ENCODE assay signal across 9 cellular contexts in the genomic region with DNA sequence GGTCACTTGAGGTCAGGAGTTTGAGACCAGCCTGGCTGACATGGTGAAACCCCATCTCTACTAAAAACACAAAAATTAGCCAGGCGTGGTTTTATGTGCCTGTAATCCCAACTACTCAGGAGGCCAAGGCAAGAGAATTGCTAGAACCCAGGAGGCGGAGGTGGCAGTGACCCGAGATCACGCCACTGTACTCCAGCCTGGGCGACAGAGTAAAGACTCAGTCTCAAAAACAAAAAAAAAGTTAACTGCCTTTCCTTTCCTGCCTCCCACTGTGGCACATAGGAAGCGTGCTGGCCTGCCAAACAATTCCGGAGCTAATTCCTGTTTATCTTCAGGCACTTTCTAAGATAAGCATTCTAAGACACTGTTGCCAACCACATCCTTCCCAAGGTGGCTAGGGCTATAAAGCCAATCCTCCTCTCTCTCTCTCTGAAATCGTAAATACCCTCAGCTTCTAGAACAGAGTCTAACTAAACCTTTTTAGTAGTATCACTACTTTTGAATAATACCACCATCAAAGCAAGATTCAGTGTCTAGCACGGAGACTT. TPM values are rescaled to one million over a fixed set of nuclear protein-coding genes. Genes with fewer than 3 reads are reported as not detected.
DNase-seq lines count a peak whose midpoint lies in the region; ATAC-seq and TF ChIP-seq lines count a peak whose summit lies in the region.
"Had no signal": no experiment of that assay in that cellular context is flagged by ENCODE, and none has a peak within 500 bp of the region (broad histone marks: within the 10 kb centered on the region; RNA-seq: fewer than 3 reads in every experiment).

No MANE protein-coding gene starts in this region.

- H3K27me3 ChIP-seq in CD4-positive, CD25-positive, alpha-beta regulatory T cell (ENCODE audit: control insufficient read depth, insufficient read depth, low read length), result no peaks in the 10 kb centered on the region
- no peaks in the 10 kb centered on the region for H3K27me3 ChIP-seq in adrenal gland
- H3K27me3 ChIP-seq in neural progenitor cell, result no peaks in the 10 kb centered on the region

- H3K36me3 ChIP-seq in CD4-positive, CD25-positive, alpha-beta regulatory T cell (ENCODE audit: control insufficient read depth, insufficient read depth, low read length), result peaks cover 56% of the 10 kb centered on the region
- peaks cover 0 to 34% of the 10 kb centered on the region in 2 donors for H3K36me3 ChIP-seq in adrenal gland (replicated peaks in 1 of 2)
- H3K36me3 ChIP-seq in neural progenitor cell, result no peaks in the 10 kb centered on the region

- 59 to 71% (median 67%) methylated on average over 9 of the region's 9 CpGs for WGBS in adrenal gland, 4 donors

- H3K4me3 ChIP-seq in CD4-positive, CD25-positive, alpha-beta regulatory T cell (ENCODE audit: low read depth, low read length), result no peak overlapping the region
- H3K4me3 ChIP-seq in adrenal gland (no peak overlapping the region), neural progenitor cell (no peak overlapping the region)

- no peak overlapping the region for H3K4me2 ChIP-seq in neural progenitor cell

- H3K27me3 Mint-ChIP-seq in CD4-positive, CD25-positive, alpha-beta regulatory T cell, result no peaks in the 10 kb centered on the region
- no peaks in the 10 kb centered on the region for H3K27me3 Mint-ChIP-seq in IgD-negative memory B cell
- peaks cover 2% of the 10 kb centered on the region for H3K27me3 Mint-ChIP-seq in neural progenitor cell (ENCODE audit: insufficient read depth, low read depth)

- H3K4me1 Mint-ChIP-seq in CD4-positive, CD25-positive, alpha-beta regulatory T cell, result peaks cover 16 to 48% (median 31%) of the 10 kb centered on the region in 4 donors
- peaks cover 5 to 8% (median 6%) of the 10 kb centered on the region in 3 donors for H3K4me1 Mint-ChIP-seq in IgD-negative memory B cell
- H3K4me1 Mint-ChIP-seq in neural progenitor cell, result no peaks in the 10 kb centered on the region

- no peak for TF ChIP-seq CTCF in adrenal gland (IDR thresholded peaks at IDR 0.05)
- TF ChIP-seq CTCF in neural progenitor cell (IDR thresholded peaks at IDR 0.05), result no peak

- H3K9me3 ChIP-seq in CD4-positive, CD25-positive, alpha-beta regulatory T cell (ENCODE audit: control insufficient read depth in 2 of 2, low read length in 2 of 2), result no peaks in the 10 kb centered on the region
- no peaks in the 10 kb centered on the region for H3K9me3 ChIP-seq in adrenal gland (replicated peaks in 1 of 3)
- H3K9me3 ChIP-seq in neural progenitor cell (ENCODE audit: low read depth), result no peaks in the 10 kb centered on the region

- peak overlapping the region; percentile 84 to 90 (median 85) for H3K27ac Mint-ChIP-seq in CD4-positive, CD25-positive, alpha-beta regulatory T cell
- peak overlapping the region in 2 of 3 donors; percentile 63 to 76 for H3K27ac Mint-ChIP-seq in IgD-negative memory B cell
- no peak overlapping the region for H3K27ac Mint-ChIP-seq in neural progenitor cell

- no peaks in the 10 kb centered on the region for H3K9me3 Mint-ChIP-seq in CD4-positive, CD25-positive, alpha-beta regulatory T cell
- H3K9me3 Mint-ChIP-seq in IgD-negative memory B cell, result no peaks in the 10 kb centered on the region
- H3K9me3 Mint-ChIP-seq in neural progenitor cell, result no peaks in the 10 kb centered on the region

- TF ChIP-seq POLR2A in adrenal gland (IDR thresholded peaks at IDR 0.05), result no peak

- no peak overlapping the region for H3K27ac ChIP-seq in CD4-positive, CD25-positive, alpha-beta regulatory T cell (ENCODE audit: insufficient read depth, low read length, poor library complexity, severe bottlenecking)
- peak overlapping the region in 4 of 5 donors; percentile 10 to 62 (median 56) for H3K27ac ChIP-seq in adrenal gland
- H3K27ac ChIP-seq in neural progenitor cell, result no peak overlapping the region

- intact Hi-C loops in adrenal gland (cut with DNase I), result no loop called here
- intact Hi-C loops in posterior cingulate gyrus (cut with DNase I), result no loop called here

- H2AFZ ChIP-seq in neural progenitor cell (replicated peaks), result no peak overlapping the region

- no peak overlapping the region for H3K9ac ChIP-seq in neural progenitor cell

- H4K20me1 ChIP-seq in neural progenitor cell (ENCODE audit: low read depth), result no peaks in the 10 kb centered on the region

- H3K36me3 Mint-ChIP-seq in CD4-positive, CD25-positive, alpha-beta regulatory T cell, result peaks cover 41% of the 10 kb centered on the region
- peaks cover 4% of the 10 kb centered on the region for H3K36me3 Mint-ChIP-seq in IgD-negative memory B cell
- H3K36me3 Mint-ChIP-seq in neural progenitor cell, result peaks cover 15% of the 10 kb centered on the region

- ATAC-seq in CD4-positive, CD25-positive, alpha-beta regulatory T cell (ENCODE audit: low read depth in 2 of 2), result no peak
- ATAC-seq in left lobe of liver, result no peak

- peak overlapping the region in 1 of 4 donors; percentile 36 for H3K4me3 Mint-ChIP-seq in CD4-positive, CD25-positive, alpha-beta regulatory T cell
- no peak overlapping the region for H3K4me3 Mint-ChIP-seq in IgD-negative memory B cell
- no peak overlapping the region for H3K4me3 Mint-ChIP-seq in neural progenitor cell

- no peaks in the 10 kb centered on the region for H3F3A ChIP-seq in neural progenitor cell (ENCODE audit: low read depth)

- H3K79me2 ChIP-seq in neural progenitor cell (ENCODE audit: low read depth), result no peaks in the 10 kb centered on the region

- peak in 1 of 3 donors; percentile 14 for DNase-seq in CD4-positive, CD25-positive, alpha-beta regulatory T cell
- no peak for DNase-seq in adrenal gland
- peak; percentile 29 for DNase-seq in left lobe of liver (ENCODE audit: low spot score)
- no peak for DNase-seq in neural progenitor cell (ENCODE audit: low spot score)
- DNase-seq in NCI-H146 (lab: John Stamatoyannopoulos, UW), result no peak
- DNase-seq in activated CD4-positive, CD25-positive, alpha-beta regulatory T cell treated with anti-CD3 and anti-CD28 coated beads, Interleukin-2, amount 50 U/mL, for 72 hours, result no peak
- DNase-seq in posterior cingulate gyrus, result no peak
- DNase-seq: NCI-H82 had no signal

- peaks cover 14% of the 10 kb centered on the region for H3K4me1 ChIP-seq in CD4-positive, CD25-positive, alpha-beta regulatory T cell (ENCODE audit: control insufficient read depth, insufficient read depth, low read length, poor library complexity, severe bottlenecking)
- H3K4me1 ChIP-seq in adrenal gland (replicated peaks in 1 of 2) (peaks cover 6 to 19% of the 10 kb centered on the region in 2 donors), neural progenitor cell (peaks cover 5% of the 10 kb centered on the region)

RNA-seq across cellular contexts. Expression of a gene that starts 21.6 kb away (rescaled TPM):
- 22.9 TPM for total RNA-seq in CD4-positive, CD25-positive, alpha-beta regulatory T cell
- polyA plus RNA-seq in CD4-positive, CD25-positive, alpha-beta regulatory T cell, result 1 to 10 TPM in 3 of 4 donors, under 1 TPM in 1; 0.41 to 2.8 (median 1.6) TPM
- polyA plus RNA-seq in IgD-negative memory B cell, result 1.9 TPM
- 10 to 100 TPM; 16.6 to 45.6 (median 19.0) TPM for total RNA-seq in adrenal gland
- polyA plus RNA-seq in adrenal gland, result 10 to 100 TPM in 1 of 3 donors, 1 to 10 TPM in 2; 3.4 to 34.7 (median 7.2) TPM
- 38.8 TPM for total RNA-seq in left lobe of liver
- 5.3 and 6.8 TPM in 2 replicates for total RNA-seq in neural progenitor cell (ENCODE audit: low replicate concordance)

RNA-seq across cellular contexts. Expression of a gene that starts 55.6 kb away (rescaled TPM):
- 5,591 TPM for total RNA-seq in CD4-positive, CD25-positive, alpha-beta regulatory T cell
- polyA plus RNA-seq in CD4-positive, CD25-positive, alpha-beta regulatory T cell, result 1,000 to 10,000 TPM; 2,708 to 4,074 (median 3,846) TPM
- polyA plus RNA-seq in IgD-negative memory B cell (2,561 TPM), adrenal gland (1,000 to 10,000 TPM; 4,931 to 8,150 (median 5,619) TPM)
- total RNA-seq in adrenal gland (1,000 to 10,000 TPM; 1,778 to 5,574 (median 3,411) TPM), left lobe of liver (2,011 TPM), neural progenitor cell (ENCODE audit: low replicate concordance) (3,253 and 4,951 TPM in 2 replicates)

Comparison
In these comparisons a context has a peak if more than half of its experiments do, and no peak if none do; other contexts are left out.
1. H3K27ac ChIP-seq: peak in adrenal gland (4 of 5); none in CD4-positive, CD25-positive, alpha-beta regulatory T cell (single experiment) and neural progenitor cell (single experiment).